ENCODE assay signal across 19 cellular contexts in genomic region chr16:3645108-3645503, GRCh38. TPM values are rescaled to one million over a fixed set of nuclear protein-coding genes. Genes with fewer than 3 reads are reported as not detected.
DNase-seq lines count a peak whose midpoint lies in the region; ATAC-seq and TF ChIP-seq lines count a peak whose summit lies in the region.
"Had no signal": no experiment of that assay in that cellular context is flagged by ENCODE, and none has a peak within 500 bp of the region (broad histone marks: within the 10 kb centered on the region; RNA-seq: fewer than 3 reads in every experiment).

No MANE protein-coding gene starts in this region.

- DNase-seq in endothelial cell (ENCODE audit: low spot score) (no peak), osteocyte (ENCODE audit: extremely low spot score, unreplicated experiment) (peak; percentile 51), NCI-H82 (lab: John Stamatoyannopoulos, UW) (no peak), spleen (no peak)
- DNase-seq: activated CD4-positive, CD25-positive, alpha-beta regulatory T cell treated with anti-CD3 and anti-CD28 coated beads, Interleukin-2, amount 50 U/mL, for 72 hours; brain microvascular endothelial cell; dermis blood vessel endothelial cell; NCI-H187 treated with DMSO at 0.1 percent for 48 hours; NCI-H446; occipital lobe; SIG-M5 had no signal

- H3K4me3 Mint-ChIP-seq in endothelial cell (ENCODE audit: unreplicated experiment) (no peak overlapping the region), osteocyte (ENCODE audit: unreplicated experiment) (no peak overlapping the region)
- H3K4me3 Mint-ChIP-seq: activated naive CD4-positive, alpha-beta T cell treated with anti-CD3 and anti-CD28 coated beads, Interleukin-2, amount 50 U/mL, for 24 hours; stimulated activated effector memory CD8-positive, alpha-beta T cell treated with anti-CD3 and anti-CD28 coated beads, Interleukin-12 subunit alpha, Interleukin-12 subunit beta, amount 100 ng/mL, for 72 hours had no signal

- TF ChIP-seq CTCF in 22Rv1 (IDR thresholded peaks at IDR 0.05): no peak
- TF ChIP-seq CTCF in endothelial cell (IDR thresholded peaks at IDR 0.05; ENCODE audit: unreplicated experiment): no peak
- no peak for TF ChIP-seq CTCF in osteocyte (IDR thresholded peaks at IDR 0.05)
- no peak for TF ChIP-seq CTCF in spleen (IDR thresholded peaks at IDR 0.05 in 8 of 11, conservative IDR thresholded peaks at IDR 0.05 in 3 of 11)

- H3K9me3 Mint-ChIP-seq in endothelial cell (ENCODE audit: unreplicated experiment): no peaks in the 10 kb centered on the region
- H3K9me3 Mint-ChIP-seq in osteocyte (ENCODE audit: unreplicated experiment): no peaks in the 10 kb centered on the region
- H3K9me3 Mint-ChIP-seq: activated naive CD4-positive, alpha-beta T cell treated with anti-CD3 and anti-CD28 coated beads, Interleukin-2, amount 50 U/mL, for 24 hours; stimulated activated effector memory CD8-positive, alpha-beta T cell treated with anti-CD3 and anti-CD28 coated beads, Interleukin-12 subunit alpha, Interleukin-12 subunit beta, amount 100 ng/mL, for 72 hours had no signal

- ATAC-seq in HG03342 (IDR thresholded peaks at IDR 0.05; ENCODE audit: unreplicated experiment) (no peak), HG03378 (IDR thresholded peaks at IDR 0.05; ENCODE audit: unreplicated experiment) (no peak)
- ATAC-seq: esophagus mucosa; stimulated activated effector memory CD8-positive, alpha-beta T cell treated with anti-CD3 and anti-CD28 coated beads, Interleukin-12 subunit alpha, Interleukin-12 subunit beta, amount 100 ng/mL, for 72 hours had no signal

- H3K9ac ChIP-seq in HUES64 (ENCODE audit: low read depth, low read length): peak overlapping the region; percentile 15

- intact Hi-C loops in spleen (cut with DNase I; ENCODE audit: low total_unique reads): no loop called here

- H3K27me3 Mint-ChIP-seq in endothelial cell (ENCODE audit: unreplicated experiment): peaks cover 6% of the 10 kb centered on the region
- no peaks in the 10 kb centered on the region for H3K27me3 Mint-ChIP-seq in osteocyte (ENCODE audit: unreplicated experiment)
- H3K27me3 Mint-ChIP-seq: activated naive CD4-positive, alpha-beta T cell treated with anti-CD3 and anti-CD28 coated beads, Interleukin-2, amount 50 U/mL, for 24 hours had no signal

- H3K27ac Mint-ChIP-seq in endothelial cell (ENCODE audit: unreplicated experiment) (peak overlapping the region; percentile 30), osteocyte (ENCODE audit: unreplicated experiment) (no peak overlapping the region)
- H3K27ac Mint-ChIP-seq: activated naive CD4-positive, alpha-beta T cell treated with anti-CD3 and anti-CD28 coated beads, Interleukin-2, amount 50 U/mL, for 24 hours; stimulated activated effector memory CD8-positive, alpha-beta T cell treated with anti-CD3 and anti-CD28 coated beads, Interleukin-12 subunit alpha, Interleukin-12 subunit beta, amount 100 ng/mL, for 72 hours had no signal

- H3K36me3 Mint-ChIP-seq in endothelial cell (ENCODE audit: low read depth, unreplicated experiment): peaks cover 9% of the 10 kb centered on the region
- peaks cover 2% of the 10 kb centered on the region for H3K36me3 Mint-ChIP-seq in osteocyte (ENCODE audit: unreplicated experiment)
- H3K36me3 Mint-ChIP-seq: activated naive CD4-positive, alpha-beta T cell treated with anti-CD3 and anti-CD28 coated beads, Interleukin-2, amount 50 U/mL, for 24 hours had no signal

- H3K27ac ChIP-seq in 22Rv1: peak overlapping the region; percentile 95
- peak overlapping the region; percentile 84 for H3K27ac ChIP-seq in HUES64 (ENCODE audit: low read depth, low read length)
- no peak overlapping the region for H3K27ac ChIP-seq in spleen
- H3K27ac ChIP-seq: brain microvascular endothelial cell, skin epidermis had no signal

- H3K9me3 ChIP-seq in HUES64 (ENCODE audit: insufficient read depth, low read depth, low read length): no peaks in the 10 kb centered on the region
- no peaks in the 10 kb centered on the region for H3K9me3 ChIP-seq in spleen

- H3K36me3 ChIP-seq in HUES64 (ENCODE audit: insufficient read depth, low read length) (no peaks in the 10 kb centered on the region), spleen (peaks cover 0 to 82% (median 27%) of the 10 kb centered on the region in 6 donors)
- H3K36me3 ChIP-seq: brain microvascular endothelial cell had no signal

- H3K4me1 ChIP-seq in HUES64 (ENCODE audit: insufficient read depth, low read length): peaks cover 34% of the 10 kb centered on the region
- no peaks in the 10 kb centered on the region for H3K4me1 ChIP-seq in spleen

- 35% methylated on average over 6 of the region's 6 CpGs for WGBS in HUES64
- 81 to 92% (median 88%) methylated on average over 6 of the region's 6 CpGs for WGBS in spleen, 5 donors

- no peak for TF ChIP-seq POLR2A in spleen (IDR thresholded peaks at IDR 0.05)

- H3K4me3 ChIP-seq in HUES64 (ENCODE audit: low read length) (no peak overlapping the region), spleen (no peak overlapping the region)
- H3K4me3 ChIP-seq: skin epidermis had no signal

- H3K27me3 ChIP-seq in HUES64 (ENCODE audit: insufficient read depth, low read length) (no peaks in the 10 kb centered on the region), spleen (replicated peaks in 1 of 7) (no peaks in the 10 kb centered on the region)
- H3K27me3 ChIP-seq: brain microvascular endothelial cell had no signal

- H3K4me1 Mint-ChIP-seq in endothelial cell (ENCODE audit: unreplicated experiment) (peaks cover 12% of the 10 kb centered on the region), osteocyte (ENCODE audit: unreplicated experiment) (peaks cover 25% of the 10 kb centered on the region)
- H3K4me1 Mint-ChIP-seq: activated naive CD4-positive, alpha-beta T cell treated with anti-CD3 and anti-CD28 coated beads, Interleukin-2, amount 50 U/mL, for 24 hours; stimulated activated effector memory CD8-positive, alpha-beta T cell treated with anti-CD3 and anti-CD28 coated beads, Interleukin-12 subunit alpha, Interleukin-12 subunit beta, amount 100 ng/mL, for 72 hours had no signal

RNA-seq across cellular contexts. Expression of gene DNASE1, which starts 9.4 kb away (rescaled TPM):
- 6.6 TPM for polyA plus RNA-seq in HUES64 (2013, experiment 1 of 2)
- 6.9 TPM for polyA plus RNA-seq in HUES64 (2013, experiment 2 of 2)
- total RNA-seq in endothelial cell (ENCODE audit: unreplicated experiment) (33.9 TPM), osteocyte (22.5 and 23.1 TPM in 2 replicates), spleen (10 to 100 TPM; 23.9 to 51.9 (median 26.7) TPM)
- 10 to 100 TPM in 1 of 3 donors, 1 to 10 TPM in 2; 6.1 to 16.9 (median 8.2) TPM for polyA plus RNA-seq in spleen

RNA-seq across cellular contexts. Expression of gene SLX4, which starts 33.7 kb away (rescaled TPM):
- polyA plus RNA-seq in HUES64 (2013, experiment 1 of 2): 6.0 TPM
- polyA plus RNA-seq in HUES64 (2013, experiment 2 of 2): 7.0 TPM
- total RNA-seq in endothelial cell (ENCODE audit: unreplicated experiment): 11.8 TPM
- total RNA-seq in osteocyte: 7.1 and 8.4 TPM in 2 replicates
- total RNA-seq in spleen: 1 to 10 TPM; 5.9 to 8.8 (median 7.3) TPM
- 1 to 10 TPM; 1.8 to 4.0 (median 2.4) TPM for polyA plus RNA-seq in spleen

Comparison
In these comparisons a context has a peak if more than half of its experiments do, and no peak if none do; other contexts are left out.
1. H3K27ac ChIP-seq: peak in 22Rv1 (single experiment) and HUES64 (single experiment); none in spleen (0 of 8).